ENCODE assay signal across 26 cellular contexts in the genomic region with DNA sequence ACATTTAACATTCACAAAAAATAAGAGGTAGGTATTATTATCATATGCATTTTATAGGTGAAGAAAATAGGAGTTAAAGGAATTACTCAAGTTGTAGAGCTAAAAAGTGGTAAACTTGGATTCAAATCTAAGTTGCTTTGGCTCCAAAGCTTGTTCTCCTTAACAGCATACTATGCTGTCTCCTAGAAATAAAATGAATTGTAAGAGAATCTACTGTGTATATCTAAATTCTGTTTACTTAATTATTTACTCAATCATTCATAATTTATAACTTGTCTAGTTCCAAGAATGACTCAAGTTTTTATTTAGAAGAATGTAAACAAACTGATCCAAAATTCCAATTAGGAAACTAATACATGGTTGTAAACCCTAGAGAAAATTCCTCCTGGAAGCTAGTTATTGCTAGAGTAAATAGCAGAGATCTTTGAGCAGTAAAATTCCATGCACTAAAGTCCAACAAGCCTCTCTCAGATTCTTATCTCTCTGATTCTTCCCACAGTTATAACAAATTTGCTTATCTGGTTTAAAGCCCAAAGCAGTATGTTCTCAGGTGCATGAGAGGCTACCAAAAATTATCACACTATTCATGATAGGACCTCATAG.
"Had no signal": no experiment of that assay in that cellular context is flagged by ENCODE, and none has a peak within 500 bp of the region (broad histone marks: within the 10 kb centered on the region; RNA-seq: fewer than 3 reads in every experiment).

No MANE protein-coding gene starts in this region.

- FAIRE-seq: astrocyte, TTC549 had no signal

- DNase-seq: activated B cell treated with CpG ODN at 0.5 μM for 24 hours; activated CD4-positive, alpha-beta memory T cell treated with anti-CD3 and anti-CD28 coated beads for 36 hours; activated CD4-positive, alpha-beta T cell treated with anti-CD3 and anti-CD28 coated beads for 4 hours; activated gamma-delta T cell treated with Interleukin-2 at 50 U/mL for 16 hours; activated T-cell treated with anti-CD3 and anti-CD28 coated beads for 4 hours; adrenal gland; foreskin keratinocyte; glutamatergic neuron; hypothalamus; islet precursor cell; naive B cell; stimulated activated CD4-positive, alpha-beta T cell treated with anti-CD3 and anti-CD28 coated beads, Interleukin-15, amount 100 ng/mL, for 24 hours; stimulated activated CD4-positive, alpha-beta T cell treated with anti-CD3 and anti-CD28 coated beads, Interleukin-2, amount 100 ng/mL, for 48 hours; T-helper 17 cell; transverse colon; uterus had no signal

- H3K36me3 ChIP-seq: adrenal gland, cardiac muscle cell, prostate gland, right atrium auricular region, transverse colon, uterus had no signal

- H3K27ac ChIP-seq: adrenal gland, cardiac muscle cell, foreskin keratinocyte, prostate gland, right atrium auricular region, skin epidermis, uterus had no signal

- H3K4me1 Mint-ChIP-seq: activated B cell treated with CpG ODN at 0.5 μM for 24 hours, naive B cell, T-helper 17 cell had no signal

- H3K27ac Mint-ChIP-seq: activated B cell treated with CpG ODN at 0.5 μM for 24 hours; activated CD4-positive, alpha-beta memory T cell treated with anti-CD3 and anti-CD28 coated beads for 36 hours; activated naive CD4-positive, alpha-beta T cell treated with anti-CD3 and anti-CD28 coated beads, Interleukin-2, amount 50 U/mL, for 72 hours; activated T-helper 1 cell treated with anti-CD3 and anti-CD28 coated beads, Interleukin-12 subunit alpha, Interleukin-12 subunit beta, Interleukin-2, Interleukin-4 antibody, amounts not matched to agents 30 ng/mL and 10 ng/mL and 1 ng/mL, durations not matched to agents 14 hours and 24 hours and 36 hours; naive B cell; stimulated activated naive CD8-positive, alpha-beta T cell treated with anti-CD3 and anti-CD28 coated beads, Interleukin-15, Interleukin-2, amounts not matched to agents 100 ng/mL and 50 ng/mL, for 24 hours; T-helper 17 cell had no signal

- H3K9me3 ChIP-seq: adrenal gland, prostate gland, uterus had no signal

- H3K4me3 ChIP-seq: adrenal gland, cardiac muscle cell, prostate gland, right atrium auricular region, skin epidermis, transverse colon, uterus had no signal

- H3K4me3 Mint-ChIP-seq: activated B cell treated with CpG ODN at 0.5 μM for 24 hours; activated CD4-positive, alpha-beta memory T cell treated with anti-CD3 and anti-CD28 coated beads for 36 hours; activated T-helper 1 cell treated with anti-CD3 and anti-CD28 coated beads, Interleukin-12 subunit alpha, Interleukin-12 subunit beta, Interleukin-2, Interleukin-4 antibody, amounts not matched to agents 30 ng/mL and 10 ng/mL and 1 ng/mL, durations not matched to agents 14 hours and 24 hours and 36 hours; naive B cell; neural crest cell; stimulated activated naive CD8-positive, alpha-beta T cell treated with anti-CD3 and anti-CD28 coated beads, Interleukin-15, Interleukin-2, amounts not matched to agents 100 ng/mL and 50 ng/mL, for 24 hours; T-helper 17 cell had no signal

- H3K27me3 Mint-ChIP-seq: naive B cell; stimulated activated naive CD8-positive, alpha-beta T cell treated with anti-CD3 and anti-CD28 coated beads, Interleukin-15, Interleukin-2, amounts not matched to agents 100 ng/mL and 50 ng/mL, for 24 hours; T-helper 17 cell had no signal

- H3K36me3 Mint-ChIP-seq: activated CD4-positive, alpha-beta memory T cell treated with anti-CD3 and anti-CD28 coated beads for 36 hours; naive B cell had no signal

- ATAC-seq: activated naive CD4-positive, alpha-beta T cell treated with anti-CD3 and anti-CD28 coated beads, Interleukin-2, amount 50 U/mL, for 72 hours; foreskin keratinocyte; T-helper 17 cell had no signal

- H3K27me3 ChIP-seq: adrenal gland, cardiac muscle cell, foreskin keratinocyte, right atrium auricular region, transverse colon, uterus had no signal

- H3K4me1 ChIP-seq: adrenal gland, foreskin keratinocyte, prostate gland, uterus had no signal
